21 cellular contexts compared by ENCODE assay signal in genomic region chr2:197853549-197853948, GRCh38.
"Had no signal": no experiment of that assay in that cellular context is flagged by ENCODE, and none has a peak within 500 bp of the region (broad histone marks: within the 10 kb centered on the region; RNA-seq: fewer than 3 reads in every experiment).

No MANE protein-coding gene starts in this region.

- H3K9me3 ChIP-seq: gastrocnemius medialis, sigmoid colon, suprapubic skin had no signal

- DNase-seq: effector memory CD8-positive, alpha-beta T cell; gastrocnemius medialis; heart right ventricle; hypothalamus; kidney glomerular epithelial cell; left lung; lower lobe of right lung; sigmoid colon; stimulated activated CD4-positive, alpha-beta T cell treated with anti-CD3 and anti-CD28 coated beads, Interleukin-2, amount 100 ng/mL, for 24 hours; stimulated activated CD4-positive, alpha-beta T cell treated with anti-CD3 and anti-CD28 coated beads, Interleukin-4, amount 100 ng/mL, for 4 hours; stimulated activated naive B cell treated with anti-CD40 and anti-IgM and Interleukin-4, amounts not matched to agents 10 μg/mL and 1 μg/mL and 100 μg/mL, for 72 hours; tibial artery; upper lobe of left lung; uterus had no signal

- H3K4me1 Mint-ChIP-seq: mesothelial cell of epicardium had no signal

- ATAC-seq: effector memory CD8-positive, alpha-beta T cell; gastrocnemius medialis; left lung; lower lobe of right lung; stimulated activated naive B cell treated with anti-CD40 and anti-IgM and Interleukin-4, amounts not matched to agents 10 μg/mL and 1 μg/mL and 100 μg/mL, for 72 hours had no signal

- H3K36me3 Mint-ChIP-seq: memory B cell; mesothelial cell of epicardium; stimulated activated naive B cell treated with anti-CD40 and anti-IgM and Interleukin-4, amounts not matched to agents 10 μg/mL and 1 μg/mL and 100 μg/mL, for 72 hours had no signal

- H3K27ac ChIP-seq: epithelial cell of prostate, esophagus muscularis mucosa, gastrocnemius medialis, left lung, lower lobe of right lung, sigmoid colon, skin epidermis, suprapubic skin, tibial artery, upper lobe of left lung, uterus had no signal

- H3K4me3 Mint-ChIP-seq: effector memory CD8-positive, alpha-beta T cell; memory B cell; mesothelial cell of epicardium; nephron; stimulated activated naive B cell treated with anti-CD40 and anti-IgM and Interleukin-4, amounts not matched to agents 10 μg/mL and 1 μg/mL and 100 μg/mL, for 72 hours had no signal

- H3K27ac Mint-ChIP-seq: effector memory CD8-positive, alpha-beta T cell; memory B cell; mesothelial cell of epicardium; nephron; stimulated activated naive B cell treated with anti-CD40 and anti-IgM and Interleukin-4, amounts not matched to agents 10 μg/mL and 1 μg/mL and 100 μg/mL, for 72 hours had no signal

- H3K27me3 ChIP-seq: esophagus muscularis mucosa, gastrocnemius medialis, heart right ventricle, left lung, sigmoid colon, suprapubic skin, tibial artery, upper lobe of left lung, uterus had no signal

- H3K9me3 Mint-ChIP-seq: effector memory CD8-positive, alpha-beta T cell; memory B cell; mesothelial cell of epicardium; nephron had no signal
